20 cellular contexts compared by ENCODE assay signal in genomic region chr7:115338016-115338415, GRCh38.
DNase-seq lines count a peak whose midpoint lies in the region; ATAC-seq, FAIRE-seq and TF ChIP-seq lines count a peak whose summit lies in the region.
"Had no signal": no experiment of that assay in that cellular context is flagged by ENCODE, and none has a peak within 500 bp of the region (broad histone marks: within the 10 kb centered on the region; RNA-seq: fewer than 3 reads in every experiment).

No MANE protein-coding gene starts in this region.

- no peaks in the 10 kb centered on the region for H3K27me3 Mint-ChIP-seq in mesothelial cell of epicardium (ENCODE audit: low read depth)
- H3K27me3 Mint-ChIP-seq in activated T-cell treated with anti-CD3 and anti-CD28 coated beads, Interleukin-2, amount 50 U/mL, for 4 hours (ENCODE audit: low read depth): no peaks in the 10 kb centered on the region

- no peak for TF ChIP-seq CTCF in mesothelial cell of epicardium (IDR thresholded peaks at IDR 0.05; ENCODE audit: unreplicated experiment)

- peaks cover 18% of the 10 kb centered on the region for H3K36me3 Mint-ChIP-seq in mesothelial cell of epicardium
- no peaks in the 10 kb centered on the region for H3K36me3 Mint-ChIP-seq in activated T-cell treated with anti-CD3 and anti-CD28 coated beads, Interleukin-2, amount 50 U/mL, for 4 hours (ENCODE audit: insufficient read depth)
- H3K36me3 Mint-ChIP-seq: CD14-positive monocyte; CD4-positive, alpha-beta memory T cell; CD4-positive, CD25-positive, alpha-beta regulatory T cell; CD8-positive, alpha-beta memory T cell had no signal

- no peak for ATAC-seq in activated T-cell treated with anti-CD3 and anti-CD28 coated beads, Interleukin-2, amount 50 U/mL, for 4 hours

- H3K27ac Mint-ChIP-seq in mesothelial cell of epicardium: peak overlapping the region; percentile 17
- H3K27ac Mint-ChIP-seq: CD14-positive monocyte; CD4-positive, alpha-beta memory T cell; CD4-positive, CD25-positive, alpha-beta regulatory T cell; CD8-positive, alpha-beta memory T cell had no signal

- FAIRE-seq in A204.1 (lab: Jason Lieb, UNC): peak; percentile 25
- FAIRE-seq: G401.6, GM12891, GM19239 had no signal

- no peak overlapping the region for H3K4me3 ChIP-seq in SJCRH30
- H3K4me3 ChIP-seq: BLaER1 had no signal

- H3K27ac ChIP-seq in SJCRH30: peak overlapping the region; percentile 24; the same call in 1 of the 2 replicates
- H3K27ac ChIP-seq: 22Rv1, BLaER1 had no signal

- H3K4me3 Mint-ChIP-seq in mesothelial cell of epicardium: no peak overlapping the region
- H3K4me3 Mint-ChIP-seq in activated T-cell treated with anti-CD3 and anti-CD28 coated beads, Interleukin-2, amount 50 U/mL, for 4 hours: no peak overlapping the region
- H3K4me3 Mint-ChIP-seq: CD14-positive monocyte; CD4-positive, alpha-beta memory T cell; CD4-positive, CD25-positive, alpha-beta regulatory T cell; CD8-positive, alpha-beta memory T cell had no signal

- peaks cover 3% of the 10 kb centered on the region; the same call in 1 of the 2 replicates for H3K9me3 ChIP-seq in SJCRH30 (replicated peaks)
- H3K9me3 ChIP-seq: BE2C, BLaER1 had no signal

- no peaks in the 10 kb centered on the region; the same call in 1 of the 2 replicates for H3K36me3 ChIP-seq in SJCRH30
- H3K36me3 ChIP-seq: BE2C, BLaER1 had no signal

- H3K4me1 ChIP-seq in SJCRH30: peaks cover 9% of the 10 kb centered on the region; the same call in 1 of the 2 replicates
- H3K4me1 ChIP-seq: BE2C, BLaER1 had no signal

- DNase-seq in SJCRH30: peak; percentile 36 to 62
- DNase-seq in mesothelial cell of epicardium (ENCODE audit: low spot score in 2 of 2, unreplicated experiment in 2 of 2): no peak
- no peak for DNase-seq in activated T-cell treated with anti-CD3 and anti-CD28 coated beads, Interleukin-2, amount 50 U/mL, for 4 hours
- DNase-seq in retina: no peak
- DNase-seq: ACHN; BE2C; C1 segment of cervical spinal cord; CD4-positive, alpha-beta memory T cell; CD4-positive, CD25-positive, alpha-beta regulatory T cell; CD8-positive, alpha-beta memory T cell; COR-L47; DMS79 treated with DMSO at 0.1 percent for 48 hours; GF-D8 had no signal

- H3K27me3 ChIP-seq in SJCRH30: no peaks in the 10 kb centered on the region
- H3K27me3 ChIP-seq: BE2C, BLaER1 had no signal

- peaks cover 30% of the 10 kb centered on the region for H3K9me3 Mint-ChIP-seq in mesothelial cell of epicardium
- no peaks in the 10 kb centered on the region for H3K9me3 Mint-ChIP-seq in activated T-cell treated with anti-CD3 and anti-CD28 coated beads, Interleukin-2, amount 50 U/mL, for 4 hours
- H3K9me3 Mint-ChIP-seq: CD8-positive, alpha-beta memory T cell had no signal

- H3K4me1 Mint-ChIP-seq in mesothelial cell of epicardium: peaks cover 41% of the 10 kb centered on the region
- H3K4me1 Mint-ChIP-seq in activated T-cell treated with anti-CD3 and anti-CD28 coated beads, Interleukin-2, amount 50 U/mL, for 4 hours (ENCODE audit: low read depth): no peaks in the 10 kb centered on the region
- H3K4me1 Mint-ChIP-seq: CD14-positive monocyte had no signal

Comparison
In these comparisons a context has a peak if more than half of its experiments do, and no peak if none do; other contexts are left out.
1. DNase-seq: peak in SJCRH30 (2 of 2); none in mesothelial cell of epicardium (0 of 2), activated T-cell treated with anti-CD3 and anti-CD28 coated beads, Interleukin-2, amount 50 U/mL, for 4 hours (single experiment) and retina (single experiment).